In genomic region chr5:132812949-132813598, GRCh38 we compare ENCODE assay signal across 9 cellular contexts. TPM values are rescaled to one million over a fixed set of nuclear protein-coding genes. Genes with fewer than 3 reads are reported as not detected.
DNase-seq lines count a peak whose midpoint lies in the region; ATAC-seq and TF ChIP-seq lines count a peak whose summit lies in the region.
"Had no signal": no experiment of that assay in that cellular context is flagged by ENCODE, and none has a peak within 500 bp of the region (broad histone marks: within the 10 kb centered on the region; RNA-seq: fewer than 3 reads in every experiment).

SOWAHA (plus strand) TSS chr5:132813302; CDS start chr5:132813622, 320 bp downstream.

- H3K27me3 ChIP-seq in right lobe of liver (no peaks in the 10 kb centered on the region), thyroid gland (no peaks in the 10 kb centered on the region)

- H3K36me3 Mint-ChIP-seq in brain: no peaks in the 10 kb centered on the region

- in situ Hi-C loops in G401 (cut with HindIII; ENCODE audit: low sequenced_read_pairs): no loop called here

- H3K9me3 Mint-ChIP-seq in brain: peaks cover 0 to 7% (median 3%) of the 10 kb centered on the region in 5 experiments

- TF ChIP-seq CTCF in brain (conservative IDR thresholded peaks at IDR 0.05) (no peak), right lobe of liver (IDR thresholded peaks at IDR 0.05) (no peak), thyroid gland (IDR thresholded peaks at IDR 0.05) (no peak)

- peaks cover 75% of the 10 kb centered on the region for H3K27me3 Mint-ChIP-seq in brain

- H3K4me1 Mint-ChIP-seq in brain: peaks cover 11% of the 10 kb centered on the region

- peak within 1 kb of the TSS; percentile 79 to 88 (median 85) for H3K4me3 Mint-ChIP-seq in brain

- H3K27ac ChIP-seq in right lobe of liver: no peak within 1 kb of the TSS
- peak within 1 kb of the TSS in 2 of 3 donors; percentile 36 to 38 for H3K27ac ChIP-seq in thyroid gland

- H3K36me3 ChIP-seq in right lobe of liver (no peaks in the 10 kb centered on the region), thyroid gland (no peaks in the 10 kb centered on the region)

- H3K4me1 ChIP-seq in right lobe of liver (peaks cover 0 to 16% (median 3%) of the 10 kb centered on the region in 4 donors), thyroid gland (peaks cover 6 to 10% of the 10 kb centered on the region in 2 donors)

- ATAC-seq in right lobe of liver (peak; percentile 47 to 68 (median 51)), HG03196 (IDR thresholded peaks at IDR 0.05; ENCODE audit: unreplicated experiment) (no peak), GM18909 (IDR thresholded peaks at IDR 0.05; ENCODE audit: poor library complexity, unreplicated experiment) (no peak)

- intact Hi-C loops in right lobe of liver (cut with DNase I) (loop anchor here in 1 of 2 donors (10.0 kb wide), 1 partner anchor 58 kb away; no protein-coding TSS in a partner anchor), thyroid gland (cut with DNase I) (no loop called here)

- H3K4me3 ChIP-seq in right lobe of liver (peak within 1 kb of the TSS; percentile 21 to 56 (median 47)), thyroid gland (replicated peaks in 1 of 3) (peak within 1 kb of the TSS in 2 of 3 donors; percentile 30 to 52)

- 8% methylated on average over 18 of the region's 66 CpGs for WGBS in right lobe of liver (ENCODE audit: insufficient coverage, low coverage, low lambda C conversion rate, missing lambda C conversion rate)
- 4 to 7% methylated on average over 20 to 31 of the region's 66 CpGs for WGBS in thyroid gland, 2 donors

- no peak for TF ChIP-seq POLR2A in right lobe of liver (IDR thresholded peaks at IDR 0.05)
- peak in 1 of 2 donors; percentile 10 for TF ChIP-seq POLR2A in thyroid gland (IDR thresholded peaks at IDR 0.05)

- DNase-seq in G401 (ENCODE audit: low spot score) (peak; percentile 84), NCI-H1092 treated with DMSO at 0.1 percent for 48 hours (lab: John Stamatoyannopoulos, UW) (peak; percentile 52), right lobe of liver (peak in 1 of 3 donors; percentile 45), thyroid gland (peak; percentile 64 to 69)
- DNase-seq in stimulated activated CD8-positive, alpha-beta memory T cell treated with anti-CD3 and anti-CD28 coated beads, Interleukin-4, amount 100 ng/mL, for 48 hours: no peak

- H3K27ac Mint-ChIP-seq in brain: no peak within 1 kb of the TSS

- H3K9me3 ChIP-seq in right lobe of liver (no peaks in the 10 kb centered on the region), thyroid gland (no peaks in the 10 kb centered on the region)

RNA-seq across cellular contexts. Expression of gene SOWAHA, which starts in this region (rescaled TPM):
- 0.78 and 1.1 TPM in 2 replicates for total RNA-seq in G401 (2014; rRNA removed; shearing (Covaris generic))
- polyA plus RNA-seq in brain (ENCODE audit: insufficient read depth, low read depth, low replicate concordance): 9.5 TPM
- total RNA-seq in right lobe of liver (1 to 10 TPM in 5 of 6 experiments, under 1 TPM in 1; 0.95 to 4.7 (median 1.4) TPM), thyroid gland (1 to 10 TPM; 3.7 to 9.3 (median 4.6) TPM)
- total RNA-seq: SK-MEL-5 had no signal

Comparison
In these comparisons a context has a peak if more than half of its experiments do, and no peak if none do; other contexts are left out.
1. ATAC-seq: peak in right lobe of liver (4 of 4); none in HG03196 (single experiment) and GM18909 (single experiment).
2. H3K27ac ChIP-seq: peak in thyroid gland (2 of 3); none in right lobe of liver (0 of 3).